Comparison of ENCODE assay signal across 8 cellular contexts in the genomic region with DNA sequence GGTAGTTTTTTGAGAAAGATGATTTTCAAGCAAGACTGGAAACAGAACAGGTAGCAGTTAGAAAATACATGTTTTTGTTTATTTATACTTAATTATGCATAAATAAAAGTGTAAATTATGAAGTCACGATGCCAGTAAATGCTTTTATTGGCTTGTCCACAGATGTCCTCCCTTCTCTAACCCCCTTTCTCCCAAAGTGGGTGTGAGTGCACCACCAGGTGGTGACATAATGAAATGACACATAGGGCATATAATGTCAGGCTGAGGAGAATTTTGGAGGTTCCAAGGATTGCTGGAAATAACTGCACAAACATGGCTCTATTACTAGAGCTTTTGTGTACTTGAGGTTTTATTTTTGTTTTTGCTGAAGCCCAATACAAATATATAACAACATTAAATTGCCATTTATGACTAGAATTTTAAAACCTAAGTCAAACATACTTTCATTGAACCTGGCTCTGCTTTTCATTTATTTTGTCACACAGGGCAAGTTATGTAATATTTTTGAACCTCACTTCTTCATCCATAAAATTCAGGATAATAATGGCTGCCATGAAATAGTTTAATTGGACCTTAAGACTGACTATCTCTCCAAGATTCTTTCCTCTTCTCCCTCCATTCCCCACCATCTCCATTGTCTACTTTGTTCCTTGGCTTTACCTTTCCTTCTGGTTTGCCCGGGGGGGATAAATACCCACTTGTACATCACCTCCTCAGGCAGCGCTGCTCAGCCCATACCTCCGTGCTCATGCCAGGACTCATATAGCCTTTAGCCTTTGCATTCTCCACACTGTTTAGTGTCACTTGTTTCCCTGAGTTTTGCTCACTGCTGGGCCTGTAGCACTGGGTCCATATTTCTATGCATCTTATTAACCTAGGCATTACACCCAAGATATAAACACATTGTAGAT.
DNase-seq lines count a peak whose midpoint lies in the region; ATAC-seq, FAIRE-seq and TF ChIP-seq lines count a peak whose summit lies in the region.

No MANE protein-coding gene starts in this region.

- H3K4me3 Mint-ChIP-seq in CD14-positive monocyte (no peak overlapping the region), progenitor cell of endocrine pancreas (ENCODE audit: low read depth) (no peak overlapping the region)

- no peaks in the 10 kb centered on the region for H3K27me3 Mint-ChIP-seq in CD14-positive monocyte (ENCODE audit: low read depth in 3 of 3)
- no peaks in the 10 kb centered on the region for H3K27me3 Mint-ChIP-seq in progenitor cell of endocrine pancreas

- no peaks in the 10 kb centered on the region for H3K4me1 Mint-ChIP-seq in CD14-positive monocyte
- H3K4me1 Mint-ChIP-seq in progenitor cell of endocrine pancreas (ENCODE audit: low read depth) = no peaks in the 10 kb centered on the region

- TF ChIP-seq CTCF in CD14-positive monocyte (IDR thresholded peaks at IDR 0.05) = peak; percentile 66
- peak; percentile 76 for TF ChIP-seq CTCF in progenitor cell of endocrine pancreas (IDR thresholded peaks at IDR 0.05; ENCODE audit: unreplicated experiment)

- intact Hi-C loops in CD14-positive monocyte (cut with micrococcal nuclease) = no loop called here

- H3K27ac Mint-ChIP-seq in CD14-positive monocyte (no peak overlapping the region), progenitor cell of endocrine pancreas (no peak overlapping the region)

- H3K9me3 Mint-ChIP-seq in CD14-positive monocyte (no peaks in the 10 kb centered on the region), progenitor cell of endocrine pancreas (ENCODE audit: low read depth) (no peaks in the 10 kb centered on the region)

- TF ChIP-seq POLR2A in GM12892 (IDR thresholded peaks at IDR 0.05; ENCODE audit: low read depth, low read length) = no peak

- FAIRE-seq in GM12892 (lab: Jason Lieb, UNC) = peak; percentile 80

- ATAC-seq in HG03175 (IDR thresholded peaks at IDR 0.05; ENCODE audit: unreplicated experiment) = peak; percentile 96
- peak; percentile 71 for ATAC-seq in esophagus mucosa
- ATAC-seq in GM21529 (IDR thresholded peaks at IDR 0.05; ENCODE audit: unreplicated experiment) = no peak

- DNase-seq in CD14-positive monocyte (ENCODE audit: low spot score) (no peak), GM12892 (ENCODE audit: insufficient read length) (no peak), RKO (ENCODE audit: low spot score) (peak; percentile 50), progenitor cell of endocrine pancreas (ENCODE audit: low spot score, unreplicated experiment) (no peak), mesenteric fat pad (ENCODE audit: low spot score) (no peak)

- H3K36me3 Mint-ChIP-seq in CD14-positive monocyte (no peaks in the 10 kb centered on the region), progenitor cell of endocrine pancreas (ENCODE audit: insufficient read depth) (no peaks in the 10 kb centered on the region)
